ENCODE assay signal across 8 cellular contexts in genomic region chr10:28991738-28992270, GRCh38.
A peak's percentile ranks its signal among the peaks of the same experiment; 100 is the strongest.
DNase-seq lines count a peak whose midpoint lies in the region; ATAC-seq and TF ChIP-seq lines count a peak whose summit lies in the region.

No MANE protein-coding gene starts in this region.

- H3K4me3 ChIP-seq in epithelial cell of esophagus (ENCODE audit: low read length) = no peak overlapping the region
- H3K4me3 ChIP-seq in neural cell (ENCODE audit: low read length) = no peak overlapping the region

- H3K9me2 ChIP-seq in neural cell (ENCODE audit: insufficient read depth, low read length) = no peaks in the 10 kb centered on the region

- POLR2A ChIA-PET in GM10248 (lab: Yijun Ruan, JAX) = no interaction called here

- no peaks in the 10 kb centered on the region for H3K79me2 ChIP-seq in neural cell (replicated peaks; ENCODE audit: insufficient read depth, low read length)

- DNase-seq in GM10248 (ENCODE audit: extremely low spot score) (peak; percentile 30), LHCN-M2 (ENCODE audit: low read depth) (peak; percentile 43), UCSD-AML1 (lab: John Stamatoyannopoulos, UW; ENCODE audit: unreplicated experiment) (peak; percentile 46), epithelial cell of esophagus (ENCODE audit: low read depth) (peak; percentile 28), NK-92 (lab: John Stamatoyannopoulos, UW; ENCODE audit: unreplicated experiment) (no peak), NCI-H526 treated with DMSO at 0.1 percent for 48 hours (lab: John Stamatoyannopoulos, UW) (no peak)

- H3K27ac ChIP-seq in neural cell (ENCODE audit: low read length) = no peak overlapping the region

- no peaks in the 10 kb centered on the region for H3K27me3 ChIP-seq in neural cell (ENCODE audit: insufficient read depth, low read depth, low read length)

- no peak overlapping the region for H2AFZ ChIP-seq in neural cell (ENCODE audit: low read depth, low read length)

- no peak overlapping the region for H3K4me2 ChIP-seq in neural cell (ENCODE audit: low read length)

- no peaks in the 10 kb centered on the region for H3K36me3 ChIP-seq in neural cell (ENCODE audit: insufficient read depth, low read length)

- TF ChIP-seq EP300 in neural cell (conservative IDR thresholded peaks at IDR 0.05; ENCODE audit: poor library complexity, severe bottlenecking) = no peak

- H4K20me1 ChIP-seq in neural cell (ENCODE audit: insufficient read depth) = no peaks in the 10 kb centered on the region

- no peaks in the 10 kb centered on the region for H3F3A ChIP-seq in neural cell (ENCODE audit: insufficient read depth, low read length, poor library complexity, severe bottlenecking)

- H3K9ac ChIP-seq in neural cell (ENCODE audit: low read length) = no peak overlapping the region

- TF ChIP-seq RAD21 in neural cell (conservative IDR thresholded peaks at IDR 0.05) = no peak

- H3K9me3 ChIP-seq in neural cell (ENCODE audit: low read length) = no peaks in the 10 kb centered on the region

- TF ChIP-seq CTCF in GM10248 (IDR thresholded peaks at IDR 0.05; ENCODE audit: control extremely low read depth, extremely low read depth, low read depth, missing control alignments) = peak; percentile 48
- peak; percentile 70 for TF ChIP-seq CTCF in epithelial cell of esophagus (IDR thresholded peaks at IDR 0.05; ENCODE audit: insufficient read depth, low read depth, low read length, missing control alignments)
- peak; percentile 20 for TF ChIP-seq CTCF in neural cell (IDR thresholded peaks at IDR 0.05; ENCODE audit: poor library complexity, severe bottlenecking)

- CTCF ChIA-PET in GM10248 (lab: Yijun Ruan, JAX) = interaction anchor here (0.6 to 3.5 kb wide), 14 partner anchors 9 to 372 kb away, joined by 3 to 46 read pairs (median 3); no protein-coding TSS in a partner anchor

- ATAC-seq in HG02981 (IDR thresholded peaks at IDR 0.05; ENCODE audit: unreplicated experiment) = no peak

TF ChIP-seq in neural cell, 6 proteins besides CTCF, POLR2A, EP300 and RAD21:
- TF ChIP-seq EZH2 (IDR thresholded peaks at IDR 0.05; ENCODE audit: borderline replicate concordance, insufficient read depth, low read length, poor library complexity, severe bottlenecking) = no peak
- TF ChIP-seq TAF1 (IDR thresholded peaks at IDR 0.05; ENCODE audit: low read depth) = no peak
- TF ChIP-seq POLR2AphosphoS5 (IDR thresholded peaks at IDR 0.05) = no peak
- TF ChIP-seq SMC3 (conservative IDR thresholded peaks at IDR 0.05; ENCODE audit: poor library complexity) = peak; percentile 29

Comparison
In these comparisons a context has a peak if more than half of its experiments do, and no peak if none do; other contexts are left out.
1. DNase-seq: peak in GM10248 (single experiment), LHCN-M2 (single experiment), UCSD-AML1 (single experiment) and epithelial cell of esophagus (single experiment); none in NK-92 (single experiment) and NCI-H526 treated with DMSO at 0.1 percent for 48 hours (single experiment).
2. CTCF ChIP-seq: peak in every context shown above with its lines; median percentile 70 in epithelial cell of esophagus; 48 in GM10248; 20 in neural cell.